ENCODE assay signal across 8 cellular contexts in genomic region chr3:58116161-58116955, GRCh38.
DNase-seq lines count a peak whose midpoint lies in the region; ATAC-seq and TF ChIP-seq lines count a peak whose summit lies in the region.
"Had no signal": no experiment of that assay in that cellular context is flagged by ENCODE, and none has a peak within 500 bp of the region (broad histone marks: within the 10 kb centered on the region; RNA-seq: fewer than 3 reads in every experiment).

No MANE protein-coding gene starts in this region.

- no peaks in the 10 kb centered on the region for H3K79me2 ChIP-seq in KMS-11 (ENCODE audit: insufficient read depth, low read depth)
- H3K79me2 ChIP-seq in SK-N-SH (ENCODE audit: insufficient read depth), result peaks cover 21% of the 10 kb centered on the region; the same call in 1 of the 2 replicates

- H3K4me2 ChIP-seq in KMS-11, result peak overlapping the region; percentile 52; the same call in 1 of the 2 replicates
- H3K4me2 ChIP-seq in SK-N-SH, result no peak overlapping the region

- WGBS in SK-N-SH (ENCODE audit: low lambda C conversion rate), result 92% methylated on average over 9 of the region's 12 CpGs

- TF ChIP-seq CTCF in KMS-11 (conservative IDR thresholded peaks at IDR 0.05; ENCODE audit: low read depth, low read length) (no peak), SK-N-SH (IDR thresholded peaks at IDR 0.05) (no peak)

- no peaks in the 10 kb centered on the region for H3F3A ChIP-seq in SK-N-SH (replicated peaks; ENCODE audit: insufficient read depth)

- no peak overlapping the region for H3K27ac ChIP-seq in KMS-11
- no peak overlapping the region for H3K27ac ChIP-seq in SK-N-SH (ENCODE audit: low read depth in 2 of 2, low read length in 1 of 2)
- H3K27ac ChIP-seq: SJSA1 had no signal

- H3K36me3 ChIP-seq in KMS-11 (ENCODE audit: insufficient read depth) (no peaks in the 10 kb centered on the region), SK-N-SH (replicated peaks in 1 of 2; ENCODE audit: control insufficient read depth in 1 of 2, insufficient read depth in 2 of 2, low read length in 1 of 2) (peaks cover 67 to 90% of the 10 kb centered on the region in 2 experiments)

- H3K4me1 ChIP-seq in KMS-11 (ENCODE audit: low read depth, poor library complexity, severe bottlenecking), result peaks cover 30% of the 10 kb centered on the region
- no peaks in the 10 kb centered on the region for H3K4me1 ChIP-seq in SK-N-SH (ENCODE audit: control insufficient read depth in 1 of 2, insufficient read depth in 2 of 2, low read depth in 1 of 2, low read length in 1 of 2)

- no peak for TF ChIP-seq EP300 in SK-N-SH (IDR thresholded peaks at IDR 0.05; ENCODE audit: borderline replicate concordance in 1 of 2, low read depth in 1 of 2, low read length in 1 of 2)

- H3K9me3 ChIP-seq in SK-N-SH, result no peaks in the 10 kb centered on the region
- H3K9me3 ChIP-seq: SJSA1 had no signal

- H3K9me2 ChIP-seq in SK-N-SH, result no peaks in the 10 kb centered on the region

- ATAC-seq in GM21447 (IDR thresholded peaks at IDR 0.05; ENCODE audit: unreplicated experiment) (peak; percentile 78), left lobe of liver (no peak)

- H3K9ac ChIP-seq in KMS-11 (no peak overlapping the region), SK-N-SH (no peak overlapping the region)

- CTCF ChIA-PET in SK-N-SH (lab: Yijun Ruan, JAX), result interaction anchor here (2.1 kb wide), 1 partner anchor 52 kb away, joined by 6 read pairs; no protein-coding TSS in a partner anchor
- CTCF ChIA-PET in HEK293T (lab: Yijun Ruan, JAX), result no interaction called here

- no peaks in the 10 kb centered on the region for H4K20me1 ChIP-seq in KMS-11 (ENCODE audit: insufficient read depth)
- H4K20me1 ChIP-seq in SK-N-SH (ENCODE audit: insufficient read depth), result no peaks in the 10 kb centered on the region

- H3K4me3 ChIP-seq in KMS-11 (IDR thresholded peaks at IDR 0.05; ENCODE audit: insufficient read depth, low read depth, low read length) (no peak overlapping the region), SK-N-SH (ENCODE audit: low read depth in 2 of 2, low read length in 1 of 2) (no peak overlapping the region)
- H3K4me3 ChIP-seq: SJSA1 had no signal

- POLR2A ChIA-PET in SK-N-SH (lab: Yijun Ruan, JAX), result no interaction called here
- POLR2A ChIA-PET in HEK293T (lab: Yijun Ruan, JAX), result no interaction called here

- H2AFZ ChIP-seq in KMS-11 (ENCODE audit: low read depth) (0 out of 2 replicates have a peak overlapping the region, but pooled peaks have one; percentile 5), SK-N-SH (ENCODE audit: low read depth) (no peak overlapping the region)

- no peak for TF ChIP-seq RAD21 in SK-N-SH (IDR thresholded peaks at IDR 0.05; ENCODE audit: low read length)

- peak; percentile 79 for DNase-seq in activated effector memory CD4-positive, alpha-beta T cell treated with anti-CD3 and anti-CD28 coated beads, Interleukin-2, amount 50 U/mL, for 16 hours
- peak; percentile 12 for DNase-seq in stimulated activated CD4-positive, alpha-beta T cell treated with anti-CD3 and anti-CD28 coated beads, Interleukin-12 subunit alpha, Interleukin-12 subunit beta, amount 100 ng/mL, for 4 hours
- DNase-seq in SK-N-SH (no peak), left lobe of liver (ENCODE audit: low spot score) (no peak), HEK293T (ENCODE audit: extremely low spot score) (no peak)

- H3K27me3 ChIP-seq in KMS-11 (ENCODE audit: insufficient read depth, low read depth) (no peaks in the 10 kb centered on the region), SK-N-SH (ENCODE audit: insufficient read depth) (no peaks in the 10 kb centered on the region)
- H3K27me3 ChIP-seq: SJSA1 had no signal

TF ChIP-seq in SK-N-SH, 30 proteins besides CTCF, POLR2A, EP300 and RAD21:
- TF ChIP-seq FOSL2 (IDR thresholded peaks at IDR 0.05; ENCODE audit: borderline replicate concordance, low read depth) (no peak), YY1 (IDR thresholded peaks at IDR 0.05; ENCODE audit: low read depth) (no peak), TAF1 (IDR thresholded peaks at IDR 0.05; ENCODE audit: borderline replicate concordance, low read depth, low read length) (no peak)

TF ChIP-seq in HEK293T, 16 proteins besides CTCF, POLR2A, EP300 and RAD21:
- TF ChIP-seq NFRKB (IDR thresholded peaks at IDR 0.05) (no peak), FOXK2 (IDR thresholded peaks at IDR 0.05) (no peak), LEF1 (IDR thresholded peaks at IDR 0.05; ENCODE audit: borderline replicate concordance) (no peak), BHLHE40 (IDR thresholded peaks at IDR 0.05; ENCODE audit: borderline replicate concordance) (no peak), FOXA1 (IDR thresholded peaks at IDR 0.05) (no peak), PKNOX1 (IDR thresholded peaks at IDR 0.05) (no peak), FOXM1 (IDR thresholded peaks at IDR 0.05; ENCODE audit: borderline replicate concordance) (no peak)

Comparison
In these comparisons a context has a peak if more than half of its experiments do, and no peak if none do; other contexts are left out.
1. DNase-seq: peak in activated effector memory CD4-positive, alpha-beta T cell treated with anti-CD3 and anti-CD28 coated beads, Interleukin-2, amount 50 U/mL, for 16 hours (single experiment) and stimulated activated CD4-positive, alpha-beta T cell treated with anti-CD3 and anti-CD28 coated beads, Interleukin-12 subunit alpha, Interleukin-12 subunit beta, amount 100 ng/mL, for 4 hours (single experiment); none in SK-N-SH (single experiment), left lobe of liver (single experiment) and HEK293T (single experiment).